1 cellular context compared by ENCODE assay signal in genomic region chr17:38341035-38341721, GRCh38.
TF ChIP-seq lines count a peak whose summit lies in the region.

No MANE protein-coding gene starts in this region.

TF ChIP-seq in H1, 55 proteins besides CTCF, POLR2A, EP300 and RAD21:
- 0 out of 2 replicates have a peak, but pooled peaks have one; percentile 20 for TF ChIP-seq YY1 (IDR thresholded peaks at IDR 0.05; ENCODE audit: low read depth, low read length)
- peak; percentile 59 for TF ChIP-seq NANOG (IDR thresholded peaks at IDR 0.05; ENCODE audit: insufficient read depth, low read depth, low read length, poor library complexity, severe bottlenecking)
- no peak for TF ChIP-seq JUND (IDR thresholded peaks at IDR 0.05; ENCODE audit: low read length)
- TF ChIP-seq NRF1 (IDR thresholded peaks at IDR 0.05; ENCODE audit: low read depth, low read length) = no peak
